In the genomic region with DNA sequence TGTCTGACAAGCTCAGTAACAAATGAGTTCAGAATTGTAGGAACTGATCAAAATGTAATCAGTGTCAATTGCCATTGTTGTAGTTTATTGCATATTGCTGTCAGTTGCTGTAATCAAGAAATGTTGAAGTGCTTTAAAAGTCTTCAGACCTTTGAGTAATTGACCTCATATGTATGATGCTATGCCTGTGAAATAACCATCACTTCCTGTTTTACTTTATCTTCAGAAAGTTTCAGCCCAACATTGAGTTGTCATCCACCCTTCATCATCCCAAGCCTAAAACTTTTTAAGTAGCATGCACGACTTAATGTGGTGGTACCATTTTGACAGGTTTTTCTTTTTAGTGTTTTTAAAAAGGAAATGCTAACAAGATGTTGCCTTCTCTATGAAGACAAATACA, we compare ENCODE assay signal across 1 cellular context.
TF ChIP-seq lines count a peak whose summit lies in the region.

No MANE protein-coding gene starts in this region.

TF ChIP-seq in HepG2, 621 proteins besides CTCF, POLR2A, EP300 and RAD21:
- TF ChIP-seq, protein P1, sequence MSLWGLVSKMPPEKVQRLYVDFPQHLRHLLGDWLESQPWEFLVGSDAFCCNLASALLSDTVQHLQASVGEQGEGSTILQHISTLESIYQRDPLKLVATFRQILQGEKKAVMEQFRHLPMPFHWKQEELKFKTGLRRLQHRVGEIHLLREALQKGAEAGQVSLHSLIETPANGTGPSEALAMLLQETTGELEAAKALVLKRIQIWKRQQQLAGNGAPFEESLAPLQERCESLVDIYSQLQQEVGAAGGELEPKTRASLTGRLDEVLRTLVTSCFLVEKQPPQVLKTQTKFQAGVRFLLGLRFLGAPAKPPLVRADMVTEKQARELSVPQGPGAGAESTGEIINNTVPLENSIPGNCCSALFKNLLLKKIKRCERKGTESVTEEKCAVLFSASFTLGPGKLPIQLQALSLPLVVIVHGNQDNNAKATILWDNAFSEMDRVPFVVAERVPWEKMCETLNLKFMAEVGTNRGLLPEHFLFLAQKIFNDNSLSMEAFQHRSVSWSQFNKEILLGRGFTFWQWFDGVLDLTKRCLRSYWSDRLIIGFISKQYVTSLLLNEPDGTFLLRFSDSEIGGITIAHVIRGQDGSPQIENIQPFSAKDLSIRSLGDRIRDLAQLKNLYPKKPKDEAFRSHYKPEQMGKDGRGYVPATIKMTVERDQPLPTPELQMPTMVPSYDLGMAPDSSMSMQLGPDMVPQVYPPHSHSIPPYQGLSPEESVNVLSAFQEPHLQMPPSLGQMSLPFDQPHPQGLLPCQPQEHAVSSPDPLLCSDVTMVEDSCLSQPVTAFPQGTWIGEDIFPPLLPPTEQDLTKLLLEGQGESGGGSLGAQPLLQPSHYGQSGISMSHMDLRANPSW (CRISPR knock-in tag; IDR thresholded peaks at IDR 0.05; ENCODE audit: borderline replicate concordance): no peak
- no peak for TF ChIP-seq FIP1L1 (IDR thresholded peaks at IDR 0.05; ENCODE audit: borderline replicate concordance, insufficient read depth, low read depth, low read length)
- TF ChIP-seq ZKSCAN8 (CRISPR knock-in tag; IDR thresholded peaks at IDR 0.05; ENCODE audit: borderline replicate concordance): no peak
- TF ChIP-seq USF2 (IDR thresholded peaks at IDR 0.05; ENCODE audit: low read depth, low read length): no peak
- TF ChIP-seq USF2 (CRISPR knock-in tag; IDR thresholded peaks at IDR 0.05; ENCODE audit: borderline replicate concordance): no peak
- no peak for TF ChIP-seq NONO (IDR thresholded peaks at IDR 0.05)
- TF ChIP-seq NONO (CRISPR knock-in tag; conservative IDR thresholded peaks at IDR 0.05): no peak
- no peak for TF ChIP-seq CEBPB (IDR thresholded peaks at IDR 0.05; ENCODE audit: borderline replicate concordance, low read depth, low read length)
- no peak for TF ChIP-seq ZBTB20 (CRISPR knock-in tag; IDR thresholded peaks at IDR 0.05; ENCODE audit: borderline replicate concordance, low read depth)
- TF ChIP-seq THAP11 (CRISPR knock-in tag; IDR thresholded peaks at IDR 0.05): no peak
- no peak for TF ChIP-seq RXRA (CRISPR knock-in tag; IDR thresholded peaks at IDR 0.05)
